1 cellular context compared by ENCODE assay signal in genomic region chr18:47893939-47894699, GRCh38.
TF ChIP-seq lines count a peak whose summit lies in the region.

No MANE protein-coding gene starts in this region.

TF ChIP-seq in HEK293, 187 proteins besides CTCF, POLR2A, EP300 and RAD21 (continued from another document and continues in another):
- TF ChIP-seq REST (tag by site-specific recombination; IDR thresholded peaks at IDR 0.05): no peak
- TF ChIP-seq ZBTB6 (tag by site-specific recombination; IDR thresholded peaks at IDR 0.05): peak; percentile 68; the same call in 1 of the 2 replicates
- no peak for TF ChIP-seq ZNF155 (tag by site-specific recombination; IDR thresholded peaks at IDR 0.05)
- TF ChIP-seq OVOL3 (tag by site-specific recombination; IDR thresholded peaks at IDR 0.05): no peak
- no peak for TF ChIP-seq ZNF121 (tag by site-specific recombination; IDR thresholded peaks at IDR 0.05)
- no peak for TF ChIP-seq ZNF777 (tag by site-specific recombination; IDR thresholded peaks at IDR 0.05; ENCODE audit: borderline replicate concordance)
- TF ChIP-seq ZNF433 (tag by site-specific recombination; IDR thresholded peaks at IDR 0.05; ENCODE audit: low read depth): no peak
- TF ChIP-seq ZNF48 (tag by site-specific recombination; IDR thresholded peaks at IDR 0.05): no peak
- no peak for TF ChIP-seq SCRT2 (tag by site-specific recombination; IDR thresholded peaks at IDR 0.05)
- TF ChIP-seq SP2 (tag by site-specific recombination; IDR thresholded peaks at IDR 0.05): no peak
- no peak for TF ChIP-seq ZFP69B (tag by site-specific recombination; IDR thresholded peaks at IDR 0.05)
- no peak for TF ChIP-seq ZNF701 (tag by site-specific recombination; IDR thresholded peaks at IDR 0.05)
- TF ChIP-seq PBX3 (CRISPR knock-in tag; IDR thresholded peaks at IDR 0.05): no peak
- no peak for TF ChIP-seq HOXA7 (CRISPR knock-in tag; IDR thresholded peaks at IDR 0.05; ENCODE audit: borderline replicate concordance)
- TF ChIP-seq ZNF302 (tag by site-specific recombination; IDR thresholded peaks at IDR 0.05; ENCODE audit: low read depth): no peak
- no peak for TF ChIP-seq ZNF133 (tag by site-specific recombination; IDR thresholded peaks at IDR 0.05)
- TF ChIP-seq ATF2 (tag by site-specific recombination; IDR thresholded peaks at IDR 0.05; ENCODE audit: low read depth): no peak
- TF ChIP-seq ZNF776 (tag by site-specific recombination; IDR thresholded peaks at IDR 0.05; ENCODE audit: borderline replicate concordance): no peak
- TF ChIP-seq ZBTB48 (tag by site-specific recombination; IDR thresholded peaks at IDR 0.05): no peak
- no peak for TF ChIP-seq ZNF837 (tag by site-specific recombination; IDR thresholded peaks at IDR 0.05)
- peak; percentile 19; the same call in 1 of the 2 replicates for TF ChIP-seq ZFHX2 (tag by site-specific recombination; conservative IDR thresholded peaks at IDR 0.05)
- TF ChIP-seq ZNF513 (tag by site-specific recombination; IDR thresholded peaks at IDR 0.05): no peak
- no peak for TF ChIP-seq ZFP41 (tag by site-specific recombination; IDR thresholded peaks at IDR 0.05; ENCODE audit: borderline replicate concordance)
- no peak for TF ChIP-seq ZNF248 (tag by site-specific recombination; IDR thresholded peaks at IDR 0.05)
- no peak for TF ChIP-seq ZBTB17 (tag by site-specific recombination; IDR thresholded peaks at IDR 0.05)
- TF ChIP-seq ZNF18 (tag by site-specific recombination; IDR thresholded peaks at IDR 0.05): 0 out of 2 replicates have a peak, but pooled peaks have one; percentile 37
- TF ChIP-seq ZNF112 (tag by site-specific recombination; IDR thresholded peaks at IDR 0.05): no peak
- no peak for TF ChIP-seq ZNF391 (tag by site-specific recombination; IDR thresholded peaks at IDR 0.05; ENCODE audit: borderline replicate concordance, low read depth)
- no peak for TF ChIP-seq BCL6B (tag by site-specific recombination; IDR thresholded peaks at IDR 0.05)
- no peak for TF ChIP-seq ZNF645 (tag by site-specific recombination; IDR thresholded peaks at IDR 0.05)
- no peak for TF ChIP-seq ZNF426 (tag by site-specific recombination; IDR thresholded peaks at IDR 0.05)
- no peak for TF ChIP-seq ZNF518A (tag by site-specific recombination; conservative IDR thresholded peaks at IDR 0.05; ENCODE audit: low read depth)
- TF ChIP-seq PRDM4 (tag by site-specific recombination; IDR thresholded peaks at IDR 0.05): no peak
- TF ChIP-seq ZNF549 (tag by site-specific recombination; IDR thresholded peaks at IDR 0.05): no peak
- TF ChIP-seq FEZF1 (tag by site-specific recombination; IDR thresholded peaks at IDR 0.05): peak; percentile 62; the same call in 1 of the 2 replicates
- TF ChIP-seq ZNF548 (tag by site-specific recombination; IDR thresholded peaks at IDR 0.05): no peak
- no peak for TF ChIP-seq IKZF3 (tag by site-specific recombination; IDR thresholded peaks at IDR 0.05)
- 0 out of 2 replicates have a peak, but pooled peaks have one; percentile 21 for TF ChIP-seq SCRT1 (tag by site-specific recombination; IDR thresholded peaks at IDR 0.05; ENCODE audit: borderline replicate concordance)
- no peak for TF ChIP-seq ZNF629 (tag by site-specific recombination; IDR thresholded peaks at IDR 0.05)
